ENCODE assay signal across 8 cellular contexts in the genomic region with DNA sequence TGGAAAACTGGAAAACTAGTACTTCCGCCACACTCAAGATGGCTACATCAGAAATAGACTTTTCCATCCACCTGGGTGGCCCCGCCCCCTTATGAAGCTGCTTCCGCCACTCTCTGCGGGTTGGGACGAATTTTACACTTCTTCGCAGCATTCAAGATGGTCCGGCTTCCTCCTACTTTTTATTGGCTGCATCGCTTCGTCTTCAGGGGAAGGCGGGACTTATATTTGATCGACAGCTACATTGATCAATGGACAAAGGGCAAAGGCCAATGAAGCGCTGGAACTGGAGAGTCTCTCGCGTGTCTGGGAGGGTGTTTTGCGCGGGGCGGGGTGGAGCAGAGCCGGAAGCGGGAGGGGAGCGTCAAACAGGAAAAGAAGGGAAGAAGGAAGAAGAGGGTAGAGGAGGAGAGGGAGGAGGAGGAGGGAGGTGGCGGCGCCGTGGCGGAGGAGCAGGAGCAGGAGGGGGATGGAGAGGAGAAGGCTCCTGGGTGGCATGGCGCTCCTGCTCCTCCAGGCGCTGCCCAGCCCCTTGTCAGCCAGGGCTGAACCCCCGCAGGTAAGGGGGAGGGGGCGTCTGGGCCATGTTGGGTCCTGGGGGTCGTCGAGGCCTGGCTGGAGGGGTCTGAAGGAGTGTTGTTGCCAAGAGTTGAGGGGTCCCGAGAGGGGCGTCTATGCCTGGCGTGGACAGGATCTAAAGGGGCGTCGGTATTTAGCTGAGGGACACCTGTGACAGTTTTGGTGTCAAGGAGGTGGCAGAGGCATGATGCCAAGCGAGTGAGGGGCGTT. TPM values are rescaled to one million over a fixed set of nuclear protein-coding genes. Genes with fewer than 3 reads are reported as not detected.
DNase-seq lines count a peak whose midpoint lies in the region; ATAC-seq, FAIRE-seq and TF ChIP-seq lines count a peak whose summit lies in the region.

Gene WBP1L, plus strand, starts transcription at position 361 of the 786 bp plus-strand sequence. Its CDS starts 106 bp downstream, at position 467.

- peak within 1 kb of the TSS; percentile 95 for H3K27ac Mint-ChIP-seq in chondrocyte (ENCODE audit: unreplicated experiment)

- peaks cover 7% of the 10 kb centered on the region for H3K36me3 Mint-ChIP-seq in chondrocyte (ENCODE audit: low read depth)

- TF ChIP-seq POLR2A in GM19193 (IDR thresholded peaks at IDR 0.05; ENCODE audit: extremely low read depth, insufficient read depth, insufficient read length): peak; percentile 68

- intact Hi-C loops in kidney (cut with DNase I): no loop called here

- no peaks in the 10 kb centered on the region for H3K9me3 ChIP-seq in kidney (ENCODE audit: control insufficient read depth in 1 of 2, low read length in 2 of 2)

- H3K27me3 Mint-ChIP-seq in chondrocyte (ENCODE audit: low read depth): no peaks in the 10 kb centered on the region

- no peaks in the 10 kb centered on the region for H3K9me3 Mint-ChIP-seq in chondrocyte (ENCODE audit: low read depth)

- TF ChIP-seq CTCF in chondrocyte (IDR thresholded peaks at IDR 0.05) (no peak), kidney (IDR thresholded peaks at IDR 0.05; ENCODE audit: borderline replicate concordance, extremely low read depth, insufficient read depth) (no peak)

- no peaks in the 10 kb centered on the region for H3K36me3 ChIP-seq in kidney (ENCODE audit: control insufficient read depth in 1 of 2, insufficient read depth in 2 of 2, low read length in 2 of 2)

- peak; percentile 96 for ATAC-seq in HG03439 (IDR thresholded peaks at IDR 0.05; ENCODE audit: unreplicated experiment)

- H3K9ac ChIP-seq in kidney (ENCODE audit: low read length in 2 of 2): peak within 1 kb of the TSS; percentile 91 to 98

- peak; percentile 99 for FAIRE-seq in kidney (lab: Jason Lieb, UNC)

- H3K27ac ChIP-seq in kidney (ENCODE audit: low read depth in 2 of 2, low read length in 2 of 2): peak within 1 kb of the TSS; percentile 77 to 84

- peaks cover 50% of the 10 kb centered on the region for H3K4me1 Mint-ChIP-seq in chondrocyte (ENCODE audit: low read depth)

- H3K4me3 Mint-ChIP-seq in chondrocyte (ENCODE audit: unreplicated experiment): peak within 1 kb of the TSS; percentile 99

- H3K4me3 ChIP-seq in kidney (ENCODE audit: low read length in 2 of 2): peak within 1 kb of the TSS; percentile 87 to 98

- peak; percentile 99 for DNase-seq in Ammon's horn (ENCODE audit: low spot score)
- DNase-seq in NCI-H510A treated with DMSO at 0.1 percent for 48 hours (lab: John Stamatoyannopoulos, UW): peak; percentile 98
- DNase-seq in activated CD4-positive, alpha-beta T cell treated with anti-CD3 and anti-CD28 coated beads for 24 hours (ENCODE audit: low read depth in 2 of 2): peak; percentile 89
- no peak for DNase-seq in chondrocyte (ENCODE audit: low spot score)
- peak; percentile 98 for DNase-seq in kidney
- DNase-seq in stimulated activated CD4-positive, alpha-beta T cell treated with anti-CD3 and anti-CD28 coated beads, Interleukin-15, amount 100 ng/mL, for 24 hours: peak; percentile 95

- peaks cover 0 to 13% of the 10 kb centered on the region in 2 donors for H3K4me1 ChIP-seq in kidney (ENCODE audit: control insufficient read depth in 1 of 2, insufficient read depth in 1 of 2, low read depth in 1 of 2, low read length in 2 of 2)

RNA-seq across cellular contexts. Expression of gene WBP1L, which starts in this region (rescaled TPM):
- 95.3 to 97.1 TPM (median 95.8 TPM) in 3 replicates for total RNA-seq in chondrocyte
- 55.7 TPM for total RNA-seq in kidney
- polyA plus RNA-seq in kidney (ENCODE audit: insufficient read depth, low read depth, low replicate concordance): 27.8 TPM
